ENCODE assay signal across 19 cellular contexts in genomic region chr11:86184728-86185127, GRCh38. TPM values are rescaled to one million over a fixed set of nuclear protein-coding genes. Genes with fewer than 3 reads are reported as not detected.
DNase-seq lines count a peak whose midpoint lies in the region; ATAC-seq and TF ChIP-seq lines count a peak whose summit lies in the region.
"Had no signal": no experiment of that assay in that cellular context is flagged by ENCODE, and none has a peak within 500 bp of the region (broad histone marks: within the 10 kb centered on the region; RNA-seq: fewer than 3 reads in every experiment).

No MANE protein-coding gene starts in this region.

- H3K4me1 ChIP-seq in mesenchymal stem cell (ENCODE audit: control insufficient read depth, insufficient read depth, low read depth, low read length) (peaks cover 6% of the 10 kb centered on the region), right lobe of liver (no peaks in the 10 kb centered on the region)
- no peaks in the 10 kb centered on the region for H3K4me1 ChIP-seq in effector memory CD4-positive, alpha-beta T cell (ENCODE audit: control insufficient read depth, insufficient read depth, low read length, poor library complexity, severe bottlenecking)

- intact Hi-C loops in right lobe of liver (cut with DNase I) = no loop called here

- H2BK120ac ChIP-seq in mesenchymal stem cell (ENCODE audit: low read depth, low read length) = no peak overlapping the region

- no peak overlapping the region for H2BK5ac ChIP-seq in mesenchymal stem cell (ENCODE audit: low read depth, low read length, poor library complexity, severe bottlenecking)

- no peak overlapping the region for H2AFZ ChIP-seq in mesenchymal stem cell (ENCODE audit: low read depth, low read length)

- H3K4me1 Mint-ChIP-seq in stimulated activated naive CD8-positive, alpha-beta T cell treated with anti-CD3 and anti-CD28 coated beads, Interleukin-15, Interleukin-2, amounts not matched to agents 100 ng/mL and 50 ng/mL, for 24 hours (ENCODE audit: low read depth) = peaks cover 7% of the 10 kb centered on the region
- H3K4me1 Mint-ChIP-seq in stimulated activated naive CD8-positive, alpha-beta T cell treated with anti-CD3 and anti-CD28 coated beads, Interleukin-15, amount 100 ng/mL, for 72 hours = no peaks in the 10 kb centered on the region
- H3K4me1 Mint-ChIP-seq in T-helper 2 cell treated with Interferon-gamma antibody and Interleukin-4, amounts not matched to agents 5 μg/mL and 100 μg/mL, for 36 hours (ENCODE audit: low read depth) = peaks cover 13% of the 10 kb centered on the region

- no peaks in the 10 kb centered on the region for H3K79me1 ChIP-seq in mesenchymal stem cell (replicated peaks; ENCODE audit: low read length, poor library complexity, severe bottlenecking)

- peak overlapping the region; percentile 15 for H2BK15ac ChIP-seq in mesenchymal stem cell (ENCODE audit: low read depth, poor library complexity, severe bottlenecking)

- TF ChIP-seq CTCF in right lobe of liver (IDR thresholded peaks at IDR 0.05) = no peak

- no peak overlapping the region for H4K91ac ChIP-seq in mesenchymal stem cell (ENCODE audit: low read length)

- H3K9me3 Mint-ChIP-seq in stimulated activated naive CD8-positive, alpha-beta T cell treated with anti-CD3 and anti-CD28 coated beads, Interleukin-15, Interleukin-2, amounts not matched to agents 100 ng/mL and 50 ng/mL, for 24 hours = no peaks in the 10 kb centered on the region
- H3K9me3 Mint-ChIP-seq in stimulated activated naive CD8-positive, alpha-beta T cell treated with anti-CD3 and anti-CD28 coated beads, Interleukin-15, amount 100 ng/mL, for 72 hours = no peaks in the 10 kb centered on the region
- no peaks in the 10 kb centered on the region for H3K9me3 Mint-ChIP-seq in T-helper 2 cell treated with Interferon-gamma antibody and Interleukin-4, amounts not matched to agents 5 μg/mL and 100 μg/mL, for 36 hours
- H3K9me3 Mint-ChIP-seq: CD8-positive, alpha-beta T cell; HFFc6 had no signal

- peak overlapping the region; percentile 27 for H3K27ac Mint-ChIP-seq in stimulated activated naive CD8-positive, alpha-beta T cell treated with anti-CD3 and anti-CD28 coated beads, Interleukin-15, Interleukin-2, amounts not matched to agents 100 ng/mL and 50 ng/mL, for 24 hours
- peak overlapping the region in 1 of 2 donors; percentile 39 for H3K27ac Mint-ChIP-seq in stimulated activated naive CD8-positive, alpha-beta T cell treated with anti-CD3 and anti-CD28 coated beads, Interleukin-15, amount 100 ng/mL, for 72 hours
- no peak overlapping the region for H3K27ac Mint-ChIP-seq in T-helper 2 cell treated with Interferon-gamma antibody and Interleukin-4, amounts not matched to agents 5 μg/mL and 100 μg/mL, for 36 hours
- H3K27ac Mint-ChIP-seq: CD8-positive, alpha-beta T cell; HFFc6 had no signal

- no peak overlapping the region for H3K27ac ChIP-seq in mesenchymal stem cell (ENCODE audit: low read length, poor library complexity, severe bottlenecking)
- H3K27ac ChIP-seq in right lobe of liver = no peak overlapping the region
- H3K27ac ChIP-seq in effector memory CD4-positive, alpha-beta T cell (ENCODE audit: insufficient read depth, low read length, poor library complexity, severe bottlenecking) = no peak overlapping the region
- H3K27ac ChIP-seq: BLaER1 had no signal

- H3K27me3 ChIP-seq in mesenchymal stem cell (ENCODE audit: control insufficient read depth in 1 of 2, insufficient read depth in 1 of 2, low read length in 2 of 2) = no peaks in the 10 kb centered on the region
- no peaks in the 10 kb centered on the region for H3K27me3 ChIP-seq in right lobe of liver
- no peaks in the 10 kb centered on the region for H3K27me3 ChIP-seq in effector memory CD4-positive, alpha-beta T cell (replicated peaks; ENCODE audit: control insufficient read depth, insufficient read depth, low read length, poor library complexity, severe bottlenecking)
- H3K27me3 ChIP-seq: BLaER1 had no signal

- no peak overlapping the region for H4K8ac ChIP-seq in mesenchymal stem cell (ENCODE audit: low read length)

- H3K4me3 ChIP-seq in mesenchymal stem cell (ENCODE audit: insufficient read depth in 1 of 2, low read depth in 1 of 2, low read length in 2 of 2) (no peak overlapping the region), right lobe of liver (no peak overlapping the region)
- H3K4me3 ChIP-seq in effector memory CD4-positive, alpha-beta T cell (ENCODE audit: insufficient read depth, low read depth, low read length, poor library complexity, severe bottlenecking) = no peak overlapping the region
- H3K4me3 ChIP-seq: BLaER1 had no signal

- no peak overlapping the region for H3K4me3 Mint-ChIP-seq in stimulated activated naive CD8-positive, alpha-beta T cell treated with anti-CD3 and anti-CD28 coated beads, Interleukin-15, Interleukin-2, amounts not matched to agents 100 ng/mL and 50 ng/mL, for 24 hours
- no peak overlapping the region for H3K4me3 Mint-ChIP-seq in stimulated activated naive CD8-positive, alpha-beta T cell treated with anti-CD3 and anti-CD28 coated beads, Interleukin-15, amount 100 ng/mL, for 72 hours
- H3K4me3 Mint-ChIP-seq in T-helper 2 cell treated with Interferon-gamma antibody and Interleukin-4, amounts not matched to agents 5 μg/mL and 100 μg/mL, for 36 hours = no peak overlapping the region
- H3K4me3 Mint-ChIP-seq: CD8-positive, alpha-beta T cell; HFFc6 had no signal

- no peaks in the 10 kb centered on the region for H3K36me3 Mint-ChIP-seq in stimulated activated naive CD8-positive, alpha-beta T cell treated with anti-CD3 and anti-CD28 coated beads, Interleukin-15, Interleukin-2, amounts not matched to agents 100 ng/mL and 50 ng/mL, for 24 hours (ENCODE audit: low read depth)
- H3K36me3 Mint-ChIP-seq in T-helper 2 cell treated with Interferon-gamma antibody and Interleukin-4, amounts not matched to agents 5 μg/mL and 100 μg/mL, for 36 hours (ENCODE audit: low read depth) = no peaks in the 10 kb centered on the region
- H3K36me3 Mint-ChIP-seq: CD8-positive, alpha-beta T cell had no signal

- H3K9me3 ChIP-seq in mesenchymal stem cell (ENCODE audit: control insufficient read depth, low read length) = no peaks in the 10 kb centered on the region
- no peaks in the 10 kb centered on the region for H3K9me3 ChIP-seq in right lobe of liver
- no peaks in the 10 kb centered on the region for H3K9me3 ChIP-seq in effector memory CD4-positive, alpha-beta T cell (ENCODE audit: control insufficient read depth, low read length)
- H3K9me3 ChIP-seq: BLaER1 had no signal

- H3K4ac ChIP-seq in mesenchymal stem cell (ENCODE audit: low read depth in 1 of 2, low read length in 2 of 2) = peak overlapping the region in 1 of 2 experiments; percentile 78

- no peak overlapping the region for H3K14ac ChIP-seq in mesenchymal stem cell (ENCODE audit: low read length in 2 of 2)

- H3K4me2 ChIP-seq in mesenchymal stem cell (ENCODE audit: low read length, poor library complexity, severe bottlenecking) = no peak overlapping the region
- H3K4me2 ChIP-seq: BLaER1 had no signal

- no peak for ATAC-seq in stimulated activated naive CD8-positive, alpha-beta T cell treated with anti-CD3 and anti-CD28 coated beads, Interleukin-15, amount 100 ng/mL, for 72 hours
- ATAC-seq in right lobe of liver = no peak
- ATAC-seq: CD8-positive, alpha-beta T cell; PC-3 had no signal

- H3K27me3 Mint-ChIP-seq in stimulated activated naive CD8-positive, alpha-beta T cell treated with anti-CD3 and anti-CD28 coated beads, Interleukin-15, Interleukin-2, amounts not matched to agents 100 ng/mL and 50 ng/mL, for 24 hours = no peaks in the 10 kb centered on the region
- H3K27me3 Mint-ChIP-seq in stimulated activated naive CD8-positive, alpha-beta T cell treated with anti-CD3 and anti-CD28 coated beads, Interleukin-15, amount 100 ng/mL, for 72 hours = no peaks in the 10 kb centered on the region
- no peaks in the 10 kb centered on the region for H3K27me3 Mint-ChIP-seq in T-helper 2 cell treated with Interferon-gamma antibody and Interleukin-4, amounts not matched to agents 5 μg/mL and 100 μg/mL, for 36 hours (ENCODE audit: low read depth)

- H3K9ac ChIP-seq in mesenchymal stem cell (ENCODE audit: low read length) = no peak overlapping the region
- H3K9ac ChIP-seq: BLaER1 had no signal

- TF ChIP-seq POLR2A in right lobe of liver (IDR thresholded peaks at IDR 0.05) = no peak

- H2AK5ac ChIP-seq in mesenchymal stem cell (ENCODE audit: low read length, severe bottlenecking) = peak overlapping the region; percentile 71

- DNase-seq in stimulated activated naive CD8-positive, alpha-beta T cell treated with anti-CD3 and anti-CD28 coated beads, Interleukin-15, amount 100 ng/mL, for 72 hours = no peak
- peak; percentile 20 for DNase-seq in cerebellum (ENCODE audit: low spot score)
- DNase-seq in mesenchymal stem cell = no peak
- DNase-seq in T-helper 2 cell treated with Interferon-gamma antibody and Interleukin-4, amounts not matched to agents 5 μg/mL and 100 μg/mL, for 36 hours (ENCODE audit: low spot score) = no peak
- no peak for DNase-seq in right lobe of liver
- no peak for DNase-seq in effector memory CD4-positive, alpha-beta T cell
- DNase-seq: CD8-positive, alpha-beta T cell; GDM1; HFFc6; NCI-H1417; NCI-H187; NCI-H2107; NCI-H2227 treated with DMSO at 0.1 percent for 48 hours; NCI-H510A treated with DMSO at 0.1 percent for 48 hours; NCI-H774; PC-3; RPMI8226 had no signal

- no peak overlapping the region for H3K23ac ChIP-seq in mesenchymal stem cell (ENCODE audit: low read length in 2 of 2)

- peak overlapping the region in 1 of 2 experiments; percentile 49 for H3K18ac ChIP-seq in mesenchymal stem cell (ENCODE audit: low read depth in 1 of 2, low read length in 2 of 2)

- WGBS in mesenchymal stem cell = 90% methylated on average over 5 of the region's 5 CpGs
- 90% methylated on average over 4 of the region's 5 CpGs for WGBS in right lobe of liver (ENCODE audit: insufficient coverage, low coverage, low lambda C conversion rate, missing lambda C conversion rate)

- H2BK12ac ChIP-seq in mesenchymal stem cell (ENCODE audit: low read length in 2 of 2) = peak overlapping the region in 1 of 2 experiments; percentile 54

- H3K36me3 ChIP-seq in mesenchymal stem cell (ENCODE audit: control insufficient read depth in 1 of 2, insufficient read depth in 2 of 2, low read depth in 1 of 2, low read length in 2 of 2) = no peaks in the 10 kb centered on the region
- no peaks in the 10 kb centered on the region for H3K36me3 ChIP-seq in right lobe of liver
- no peaks in the 10 kb centered on the region for H3K36me3 ChIP-seq in effector memory CD4-positive, alpha-beta T cell (ENCODE audit: control insufficient read depth, insufficient read depth, low read length)
- H3K36me3 ChIP-seq: BLaER1 had no signal

RNA-seq across cellular contexts. Expression of gene EED, which starts 59.8 kb away (rescaled TPM):
- total RNA-seq in cerebellum (34.3 TPM), right lobe of liver (10 to 100 TPM in 1 of 6 experiments, 1 to 10 TPM in 5; 6.7 to 10.4 (median 8.9) TPM)
- polyA plus RNA-seq in mesenchymal stem cell (2013, experiment 1 of 2) = 7.9 TPM
- 7.9 TPM for polyA plus RNA-seq in mesenchymal stem cell (2013, experiment 2 of 2)
